ENCODE assay signal across 5 cellular contexts in genomic region chr7:16298221-16298620, GRCh38.
"Had no signal": no experiment of that assay in that cellular context is flagged by ENCODE, and none has a peak within 500 bp of the region (broad histone marks: within the 10 kb centered on the region; RNA-seq: fewer than 3 reads in every experiment).

No MANE protein-coding gene starts in this region.

- H3K9me3 Mint-ChIP-seq: H9 had no signal

- H3K4me1 Mint-ChIP-seq: H9 had no signal

- H3K4me3 Mint-ChIP-seq: H9 had no signal

- H3K27ac Mint-ChIP-seq: H9 had no signal

- H3K27ac ChIP-seq: GM23248 had no signal

- DNase-seq: GM23248, GOT3, H9, HCEC 1CT, IMR-90 had no signal
